In genomic region chr19:32405431-32406160, GRCh38 we compare ENCODE assay signal across 9 cellular contexts.
DNase-seq lines count a peak whose midpoint lies in the region; ATAC-seq, FAIRE-seq and TF ChIP-seq lines count a peak whose summit lies in the region.
"Had no signal": no experiment of that assay in that cellular context is flagged by ENCODE, and none has a peak within 500 bp of the region (broad histone marks: within the 10 kb centered on the region; RNA-seq: fewer than 3 reads in every experiment).

Gene DPY19L3 (plus strand): TSS chr19:32405770. CDS start chr19:32408254, 2,484 bp downstream.

- peaks cover 8% of the 10 kb centered on the region for H3K36me3 Mint-ChIP-seq in central memory CD8-positive, alpha-beta T cell (ENCODE audit: insufficient read depth)

- peaks cover 9% of the 10 kb centered on the region for H3K4me1 Mint-ChIP-seq in central memory CD8-positive, alpha-beta T cell

- H3K4me3 ChIP-seq in AG10803 (ENCODE audit: low read length): peak within 1 kb of the TSS; percentile 88

- peak; percentile 92 for DNase-seq in AG10803 (ENCODE audit: low read depth)
- DNase-seq in NCI-H226: peak; percentile 87
- peak; percentile 80 to 84 for DNase-seq in central memory CD8-positive, alpha-beta T cell (ENCODE audit: low spot score in 2 of 2)
- peak; percentile 87 to 92 for DNase-seq in stimulated activated CD4-positive, alpha-beta T cell treated with anti-CD3 and anti-CD28 coated beads, Interleukin-12 subunit alpha, Interleukin-12 subunit beta, amount 100 ng/mL, for 24 hours (ENCODE audit: low read depth in 2 of 2)

- peak within 1 kb of the TSS; percentile 79 for H3K4me3 Mint-ChIP-seq in central memory CD8-positive, alpha-beta T cell

- peak within 1 kb of the TSS; percentile 72 for H3K27ac Mint-ChIP-seq in central memory CD8-positive, alpha-beta T cell (ENCODE audit: low read depth)

- peak; percentile 43 for FAIRE-seq in islet of Langerhans (lab: Jason Lieb, UNC)
- FAIRE-seq: colon had no signal

- ATAC-seq in GM19023 (IDR thresholded peaks at IDR 0.05; ENCODE audit: unreplicated experiment): peak; percentile 96
- peak; percentile 95 for ATAC-seq in HG03196 (IDR thresholded peaks at IDR 0.05; ENCODE audit: unreplicated experiment)
- ATAC-seq in activated CD4-positive, CD25-positive, alpha-beta regulatory T cell treated with anti-CD3 and anti-CD28 coated beads, Interleukin-2, amount 50 U/mL, for 24 hours: peak; percentile 96 to 97
- ATAC-seq in central memory CD8-positive, alpha-beta T cell (replicated peaks; ENCODE audit: extremely low read depth, poor library complexity, severe bottlenecking): peak; percentile 88

- no peaks in the 10 kb centered on the region for H3K9me3 Mint-ChIP-seq in central memory CD8-positive, alpha-beta T cell

- H3K27me3 Mint-ChIP-seq in central memory CD8-positive, alpha-beta T cell: no peaks in the 10 kb centered on the region

- TF ChIP-seq CTCF in AG10803 (conservative IDR thresholded peaks at IDR 0.05; ENCODE audit: low read length): no peak

Comparison
In these comparisons a context has a peak if more than half of its experiments do, and no peak if none do; other contexts are left out.
1. Peak in every context shown above with its lines: DNase-seq, ATAC-seq and H3K4me3 ChIP-seq.